Comparison of ENCODE assay signal across 15 cellular contexts in the genomic region with DNA sequence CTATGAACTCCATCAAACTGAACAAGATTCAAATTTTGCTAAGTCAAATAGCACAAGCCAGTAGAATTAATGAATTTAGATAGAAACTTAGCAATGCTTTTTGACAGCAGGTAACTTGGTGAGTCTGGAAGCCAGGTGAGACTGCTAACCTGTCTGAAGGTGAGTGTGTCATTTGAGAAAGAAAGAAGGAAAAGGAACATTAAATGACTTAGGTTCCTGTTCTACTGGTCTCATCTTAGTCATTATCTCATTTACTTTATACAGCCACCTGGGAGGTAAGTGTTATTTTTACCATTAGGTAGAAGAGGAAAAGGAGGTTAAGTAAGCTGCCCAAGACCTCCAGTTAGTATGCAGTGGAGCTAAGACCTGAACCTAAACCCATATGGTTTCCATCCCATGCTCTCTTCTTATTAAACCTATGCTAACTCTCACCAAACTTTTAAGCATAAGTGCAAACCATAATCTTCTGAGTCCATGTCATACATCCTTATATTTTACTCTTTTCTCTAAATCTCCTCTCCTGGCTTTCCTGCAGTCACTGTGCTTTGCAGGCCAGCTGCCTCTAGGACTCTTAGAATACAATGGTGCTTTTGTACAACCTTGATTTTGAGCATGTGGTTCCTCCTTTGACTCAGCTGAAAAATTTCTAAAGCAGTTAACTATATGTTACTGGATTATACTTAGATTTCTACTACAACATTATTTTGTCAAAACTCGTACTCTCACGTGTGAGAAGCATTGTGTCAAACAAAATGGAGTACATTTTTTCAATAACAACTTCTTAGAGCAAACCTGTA.
"Had no signal": no experiment of that assay in that cellular context is flagged by ENCODE, and none has a peak within 500 bp of the region (broad histone marks: within the 10 kb centered on the region; RNA-seq: fewer than 3 reads in every experiment).

No MANE protein-coding gene starts in this region.

- H2AFZ ChIP-seq: hepatocyte had no signal

- DNase-seq: activated B cell treated with CpG ODN at 0.5 μM for 24 hours; activated CD4-positive, alpha-beta T cell treated with anti-CD3 and anti-CD28 coated beads, Interleukin-2, amount 10 ng/mL, durations not matched to agents 7 days and 5 days; activated CD8-positive, alpha-beta memory T cell treated with anti-CD3 and anti-CD28 coated beads for 24 hours; activated naive CD8-positive, alpha-beta T cell treated with anti-CD3 and anti-CD28 coated beads for 36 hours; amygdala; brain microvascular endothelial cell; cortex of kidney; effector CD8-positive, alpha-beta T cell; kidney; left ventricle myocardium inferior; mesendoderm; natural killer cell; right cardiac atrium; upper lobe of left lung had no signal

- ATAC-seq: natural killer cell, right cardiac atrium had no signal

- H3K4me3 ChIP-seq: hepatocyte, left ventricle myocardium inferior, upper lobe of left lung had no signal

- H3K79me2 ChIP-seq: hepatocyte had no signal

- H3K9me3 ChIP-seq: left ventricle myocardium inferior, upper lobe of left lung had no signal

- H3K4me1 ChIP-seq: left ventricle myocardium inferior, upper lobe of left lung had no signal

- H3K4me2 ChIP-seq: hepatocyte had no signal

- H3K27me3 ChIP-seq: brain microvascular endothelial cell, hepatocyte, upper lobe of left lung had no signal

- H3K27ac ChIP-seq: brain microvascular endothelial cell, hepatocyte, left ventricle myocardium inferior, upper lobe of left lung had no signal
